13 cellular contexts compared by ENCODE assay signal in genomic region chr1:212668477-212668876, GRCh38. TPM values are rescaled to one million over a fixed set of nuclear protein-coding genes. Genes with fewer than 3 reads are reported as not detected.
DNase-seq lines count a peak whose midpoint lies in the region; ATAC-seq, FAIRE-seq and TF ChIP-seq lines count a peak whose summit lies in the region.
"Had no signal": no experiment of that assay in that cellular context is flagged by ENCODE, and none has a peak within 500 bp of the region (broad histone marks: within the 10 kb centered on the region; RNA-seq: fewer than 3 reads in every experiment).

No MANE protein-coding gene starts in this region.

- no peak for ATAC-seq in lower lobe of right lung
- no peak for ATAC-seq in HG02763 (IDR thresholded peaks at IDR 0.05; ENCODE audit: unreplicated experiment)
- no peak for ATAC-seq in HG02973 (IDR thresholded peaks at IDR 0.05; ENCODE audit: unreplicated experiment)
- ATAC-seq in GM18858 (IDR thresholded peaks at IDR 0.05; ENCODE audit: unreplicated experiment) = no peak
- ATAC-seq: activated naive CD4-positive, alpha-beta T cell treated with anti-CD3 and anti-CD28 coated beads, Interleukin-2, amount 50 U/mL, for 72 hours; stimulated activated naive CD8-positive, alpha-beta T cell treated with anti-CD3 and anti-CD28 coated beads, Interleukin-15, amount 100 ng/mL, for 72 hours had no signal

- intact Hi-C loops in lower lobe of right lung (cut with DNase I) = no loop called here

- peak overlapping the region; percentile 85 for H3K9ac ChIP-seq in astrocyte (ENCODE audit: low read length)

- H3K36me3 ChIP-seq in astrocyte (ENCODE audit: insufficient read depth, low read length) (no peaks in the 10 kb centered on the region), lower lobe of right lung (no peaks in the 10 kb centered on the region)

- peaks cover 11% of the 10 kb centered on the region for H3K27me3 Mint-ChIP-seq in HFFc6 (ENCODE audit: insufficient read depth)
- peaks cover 4% of the 10 kb centered on the region for H3K27me3 Mint-ChIP-seq in astrocyte (ENCODE audit: low read depth, unreplicated experiment)

- H3K79me2 ChIP-seq in astrocyte (ENCODE audit: insufficient read depth, low read length) = no peaks in the 10 kb centered on the region

- H3K36me3 Mint-ChIP-seq in HFFc6 (ENCODE audit: low read depth) (no peaks in the 10 kb centered on the region), astrocyte (ENCODE audit: low read depth, unreplicated experiment) (no peaks in the 10 kb centered on the region)
- H3K36me3 Mint-ChIP-seq: activated naive CD4-positive, alpha-beta T cell treated with anti-CD3 and anti-CD28 coated beads, Interleukin-2, amount 50 U/mL, for 72 hours had no signal

- H3K4me3 ChIP-seq in astrocyte (ENCODE audit: insufficient read depth, low read depth, low read length) (no peak overlapping the region), lower lobe of right lung (no peak overlapping the region), skin epidermis (no peak overlapping the region)

- H3K4me2 ChIP-seq in astrocyte (ENCODE audit: low read length) = peak overlapping the region; percentile 81

- H3K4me1 ChIP-seq in astrocyte (ENCODE audit: insufficient read depth, low read length) (peaks cover 35% of the 10 kb centered on the region), lower lobe of right lung (peaks cover 58% of the 10 kb centered on the region)

- H3K27ac ChIP-seq in astrocyte (ENCODE audit: low read depth, low read length) (peak overlapping the region; percentile 99), lower lobe of right lung (peak overlapping the region; percentile 83), skin epidermis (peak overlapping the region in 17 of 21 experiments; percentile 4 to 92 (median 58))

- no peak for FAIRE-seq in astrocyte (lab: Jason Lieb, UNC)

- no peaks in the 10 kb centered on the region for H4K20me1 ChIP-seq in astrocyte (ENCODE audit: insufficient read depth, low read length)

- peaks cover 3% of the 10 kb centered on the region for H3K27me3 ChIP-seq in astrocyte (ENCODE audit: insufficient read depth, low read length)
- H3K27me3 ChIP-seq in lower lobe of right lung (ENCODE audit: low read depth) = no peaks in the 10 kb centered on the region

- H3K9me3 ChIP-seq in astrocyte (ENCODE audit: insufficient read depth, low read depth, low read length) = no peaks in the 10 kb centered on the region
- no peaks in the 10 kb centered on the region for H3K9me3 ChIP-seq in lower lobe of right lung

- DNase-seq in HFFc6 (no peak), astrocyte (ENCODE audit: low read depth) (no peak), lower lobe of right lung (no peak), NCI-H226 (no peak)
- DNase-seq: CD4-positive, alpha-beta T cell; NCI-H510A; stimulated activated naive CD8-positive, alpha-beta T cell treated with anti-CD3 and anti-CD28 coated beads, Interleukin-15, amount 100 ng/mL, for 72 hours had no signal

- H3K4me1 Mint-ChIP-seq in HFFc6 (ENCODE audit: low read depth) (peaks cover 57% of the 10 kb centered on the region), astrocyte (ENCODE audit: low read depth, unreplicated experiment) (peaks cover 43% of the 10 kb centered on the region)

- TF ChIP-seq CTCF in HFFc6 (IDR thresholded peaks at IDR 0.05) (no peak), astrocyte (IDR thresholded peaks at IDR 0.05; ENCODE audit: insufficient read depth, low read depth, low read length) (no peak), lower lobe of right lung (IDR thresholded peaks at IDR 0.05) (no peak)

- H3K4me3 Mint-ChIP-seq in HFFc6 (peak overlapping the region; percentile 89), astrocyte (ENCODE audit: unreplicated experiment) (no peak overlapping the region)
- H3K4me3 Mint-ChIP-seq: CD4-positive, alpha-beta T cell; H9; stimulated activated naive CD8-positive, alpha-beta T cell treated with anti-CD3 and anti-CD28 coated beads, Interleukin-15, amount 100 ng/mL, for 72 hours had no signal

- H2AFZ ChIP-seq in astrocyte (ENCODE audit: low read depth, low read length) = no peak overlapping the region

- peak overlapping the region; percentile 100 for H3K27ac Mint-ChIP-seq in HFFc6
- H3K27ac Mint-ChIP-seq in astrocyte (ENCODE audit: unreplicated experiment) = peak overlapping the region; percentile 99
- H3K27ac Mint-ChIP-seq: CD4-positive, alpha-beta T cell; H9 had no signal

- H3K9me3 Mint-ChIP-seq in HFFc6 (no peaks in the 10 kb centered on the region), astrocyte (ENCODE audit: unreplicated experiment) (no peaks in the 10 kb centered on the region)
- H3K9me3 Mint-ChIP-seq: activated naive CD4-positive, alpha-beta T cell treated with anti-CD3 and anti-CD28 coated beads, Interleukin-2, amount 50 U/mL, for 72 hours; CD4-positive, alpha-beta T cell; H9; stimulated activated naive CD8-positive, alpha-beta T cell treated with anti-CD3 and anti-CD28 coated beads, Interleukin-15, amount 100 ng/mL, for 72 hours had no signal

RNA-seq across cellular contexts. Expression of gene BATF3, which starts 31.2 kb away (rescaled TPM):
- 1 to 10 TPM in 5 of 6 experiments, under 1 TPM in 1; 0.89 to 1.7 (median 1.4) TPM for total RNA-seq in HFFc6 (2021; fragmentation: NEBNext Ultra II Directional; extraction: Animal tissue kit (Norgen Biotek cat#: 25700))
- total RNA-seq in astrocyte (1.9 and 2.5 TPM in 2 replicates), lower lobe of right lung (12.8 TPM)

RNA-seq across cellular contexts. Expression of gene ATF3, which starts 59.9 kb away (rescaled TPM):
- 1 to 10 TPM; 1.9 to 5.5 (median 4.8) TPM for total RNA-seq in HFFc6 (2021; fragmentation: NEBNext Ultra II Directional; extraction: Animal tissue kit (Norgen Biotek cat#: 25700))
- total RNA-seq in astrocyte (72.5 and 87.6 TPM in 2 replicates), lower lobe of right lung (25.8 TPM)
